37 cellular contexts compared by ENCODE assay signal in the genomic region with DNA sequence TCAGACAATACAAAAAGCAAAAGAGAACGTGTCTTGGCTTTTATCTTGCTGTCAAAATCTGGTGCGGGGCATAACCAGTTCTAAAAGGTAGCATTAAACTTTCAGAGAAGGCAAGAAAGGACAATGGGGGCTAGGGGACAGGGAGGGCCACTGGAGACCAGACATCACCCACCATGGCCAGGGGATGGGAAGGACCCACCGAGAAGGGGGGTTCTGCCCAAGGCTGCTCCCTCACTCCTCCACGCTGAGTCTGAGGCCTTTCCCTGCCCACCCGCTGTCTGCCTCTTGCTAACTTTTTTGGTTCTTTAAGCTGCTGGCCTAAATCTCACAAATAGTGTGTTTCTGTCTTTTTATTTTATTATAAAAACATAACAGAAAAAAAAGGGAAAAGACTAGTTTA.
"Had no signal": no experiment of that assay in that cellular context is flagged by ENCODE, and none has a peak within 500 bp of the region (broad histone marks: within the 10 kb centered on the region; RNA-seq: fewer than 3 reads in every experiment).

No MANE protein-coding gene starts in this region.

- H3K4me3 ChIP-seq: MG63 had no signal

- H3K27me3 ChIP-seq: MG63 had no signal

- H3K27ac ChIP-seq: KMS-11 had no signal

- H3K9me3 ChIP-seq: MG63 had no signal

- H3K36me3 ChIP-seq: MG63 had no signal

- DNase-seq: Karpas-422, Kasumi-1, KBM-7, KG1, MG63, MM.1S, MV-4-11, NCI-H1048, NCI-H1092, NCI-H1092 treated with DMSO at 0.1 percent for 48 hours, NCI-H1105, NCI-H1105 treated with DMSO at 0.1 percent for 48 hours, NCI-H1417, NCI-H1417 treated with DMSO at 0.1 percent for 48 hours, NCI-H1436, NCI-H1436 treated with DMSO at 0.1 percent for 48 hours, NCI-H146, NCI-H1694, NCI-H1694 treated with DMSO at 0.1 percent for 48 hours, NCI-H187, NCI-H187 treated with DMSO at 0.1 percent for 48 hours, NCI-H1930, NCI-H2029, NCI-H2029 treated with DMSO at 0.1 percent for 48 hours, NCI-H2081, NCI-H2081 treated with DMSO at 0.1 percent for 48 hours, NCI-H2107, NCI-H2171, NCI-H2171 treated with DMSO at 0.1 percent for 48 hours, NCI-H2227 treated with DMSO at 0.1 percent for 48 hours, NCI-H226, NCI-H345, NCI-H446, NCI-H446 treated with DMSO at 0.1 percent for 48 hours, NCI-H510A, NCI-H510A treated with DMSO at 0.1 percent for 48 hours had no signal
